26 cellular contexts compared by ENCODE assay signal in the genomic region with DNA sequence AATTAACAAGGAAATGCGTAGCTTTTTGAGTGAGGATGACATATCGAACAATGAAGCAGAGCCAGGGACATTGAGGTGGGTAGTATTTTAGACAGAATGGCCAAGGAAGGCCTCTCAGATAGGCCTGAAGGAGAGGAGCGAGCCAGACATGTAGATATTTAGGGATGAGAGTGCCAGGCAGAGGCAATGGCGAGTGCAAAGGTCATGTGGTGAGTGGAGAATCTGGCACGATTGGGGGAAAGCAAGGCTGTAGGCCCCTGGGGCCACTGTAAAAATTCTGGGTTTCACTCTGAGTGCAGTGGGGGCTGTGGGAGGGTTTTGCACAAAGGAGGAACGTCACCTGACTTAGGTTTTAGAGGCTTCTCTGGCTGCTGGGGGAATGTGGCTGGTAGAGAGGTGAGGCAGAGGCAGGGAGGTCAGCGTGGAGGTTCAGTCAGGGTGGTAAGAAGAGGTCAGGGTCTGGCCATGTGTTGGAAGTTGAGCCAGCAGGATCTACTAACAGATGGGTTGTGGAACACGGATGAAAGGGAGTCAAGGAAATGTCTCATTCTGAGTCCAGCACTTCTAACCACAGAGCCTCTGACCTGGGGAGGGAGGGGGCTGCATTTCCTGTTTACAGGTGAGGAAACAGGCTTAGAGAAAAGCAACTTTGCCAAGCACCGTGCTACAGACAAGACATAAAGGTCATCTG. TPM values are rescaled to one million over a fixed set of nuclear protein-coding genes. Genes with fewer than 3 reads are reported as not detected.
DNase-seq lines count a peak whose midpoint lies in the region; ATAC-seq and TF ChIP-seq lines count a peak whose summit lies in the region.
"Had no signal": no experiment of that assay in that cellular context is flagged by ENCODE, and none has a peak within 500 bp of the region (broad histone marks: within the 10 kb centered on the region; RNA-seq: fewer than 3 reads in every experiment).

No MANE protein-coding gene starts in this region.

- no peak overlapping the region for H2BK20ac ChIP-seq in H9 (ENCODE audit: low read depth, low read length, poor library complexity, severe bottlenecking)

- H3K27ac Mint-ChIP-seq in CD14-positive monocyte (peak overlapping the region in 5 of 7 donors; percentile 21 to 84 (median 41)), H9 (peak overlapping the region in 2 of 3 experiments; percentile 3 to 25; a peak in 1 of 7 replicates), chondrocyte (ENCODE audit: unreplicated experiment) (no peak overlapping the region)
- H3K27ac Mint-ChIP-seq: activated naive CD4-positive, alpha-beta T cell treated with anti-CD3 and anti-CD28 coated beads for 36 hours; natural killer cell treated with Interleukin-12 subunit alpha and Interleukin-12 subunit beta and Interleukin-15 and Interleukin-18, amount 100 ng/mL, for 72 hours; progenitor cell of endocrine pancreas; T-helper 1 cell treated with Interleukin-12 subunit alpha and Interleukin-12 subunit beta and Interleukin-4 antibody, amounts not matched to agents 30 μg/mL and 1 μg/mL, for 36 hours had no signal

- no peak overlapping the region for H2AFZ ChIP-seq in H9 (ENCODE audit: low read length)

- no peak overlapping the region for H3T11ph ChIP-seq in H9 (ENCODE audit: low read length)

- no peak overlapping the region for H3K27ac ChIP-seq in H9 (ENCODE audit: insufficient read length, low read depth, low read length)
- H3K27ac ChIP-seq: epithelial cell of prostate, foreskin keratinocyte, SJCRH30, VCaP had no signal

- H3K4ac ChIP-seq in H9 (ENCODE audit: low read depth, low read length), result no peak overlapping the region

- H4K91ac ChIP-seq in H9 (ENCODE audit: insufficient read length, low read depth, low read length), result no peak overlapping the region

- no peaks in the 10 kb centered on the region for H3K9me3 ChIP-seq in H9 (ENCODE audit: control insufficient read depth, low read depth, low read length)
- H3K9me3 ChIP-seq: BLaER1 treated with 17β-estradiol and CSF1 and Interleukin-3, amounts not matched to agents 10 nM and 100 nM; SJCRH30 had no signal

- no peak overlapping the region for H3K9ac ChIP-seq in H9 (ENCODE audit: extremely low read depth, insufficient read length, low read length)

- H3K36me3 Mint-ChIP-seq in CD14-positive monocyte, result peaks cover 85 to 87% of the 10 kb centered on the region in 2 donors
- H3K36me3 Mint-ChIP-seq in H9 (ENCODE audit: insufficient read depth in 1 of 3, low read depth in 3 of 3), result no peaks in the 10 kb centered on the region
- peaks cover 10% of the 10 kb centered on the region for H3K36me3 Mint-ChIP-seq in chondrocyte (ENCODE audit: low read depth)
- H3K36me3 Mint-ChIP-seq: natural killer cell treated with Interleukin-12 subunit alpha and Interleukin-12 subunit beta and Interleukin-15 and Interleukin-18, amount 100 ng/mL, for 72 hours had no signal

- DNase-seq in CD14-positive monocyte (ENCODE audit: low spot score) (no peak), H9 (no peak), amniotic epithelial cell (ENCODE audit: low read depth) (peak; percentile 46), left lobe of liver (ENCODE audit: low spot score) (no peak), chondrocyte (ENCODE audit: low spot score) (no peak), dedifferentiated amniotic fluid mesenchymal stem cell (ENCODE audit: extremely low spot score) (no peak)
- no peak for DNase-seq in activated effector memory CD4-positive, alpha-beta T cell treated with Interleukin-2 at 50 U/mL for 16 hours
- DNase-seq: activated CD4-positive, alpha-beta T cell treated with anti-CD3 and anti-CD28 coated beads, Interleukin-2, amount 50 U/mL, for 4 hours; activated naive CD4-positive, alpha-beta T cell treated with anti-CD3 and anti-CD28 coated beads for 36 hours; activated T-cell treated with anti-CD3 and anti-CD28 coated beads for 4 hours; foreskin keratinocyte; hippocampal formation; kidney; NCI-H146; NCI-H2171 treated with DMSO at 0.1 percent for 48 hours; OCI-M1; SJCRH30; small intestine; stimulated activated CD4-positive, alpha-beta T cell treated with anti-CD3 and anti-CD28 coated beads, Interleukin-4, amount 100 ng/mL, for 24 hours had no signal

- peaks cover 0 to 3% (median 0%) of the 10 kb centered on the region in 3 donors for H3K27me3 Mint-ChIP-seq in CD14-positive monocyte (ENCODE audit: low read depth in 3 of 3)
- H3K27me3 Mint-ChIP-seq in H9 (ENCODE audit: low read depth), result peaks cover 2% of the 10 kb centered on the region; the same call in 1 of the 2 replicates
- no peaks in the 10 kb centered on the region for H3K27me3 Mint-ChIP-seq in chondrocyte (ENCODE audit: low read depth)
- H3K27me3 Mint-ChIP-seq: progenitor cell of endocrine pancreas had no signal

- no peaks in the 10 kb centered on the region for H3K23me2 ChIP-seq in H9 (ENCODE audit: insufficient read length, low read depth, low read length, poor library complexity, severe bottlenecking)

- intact Hi-C loops in CD14-positive monocyte (cut with micrococcal nuclease), result no loop called here

- H2BK12ac ChIP-seq in H9 (ENCODE audit: insufficient read length, low read depth, low read length), result no peak overlapping the region

- TF ChIP-seq CTCF in CD14-positive monocyte (IDR thresholded peaks at IDR 0.05), result no peak
- no peak for TF ChIP-seq CTCF in H9 (conservative IDR thresholded peaks at IDR 0.05)
- no peak for TF ChIP-seq CTCF in chondrocyte (IDR thresholded peaks at IDR 0.05)

- H3K27me3 ChIP-seq in H9 (ENCODE audit: insufficient read depth, low read length), result no peaks in the 10 kb centered on the region
- H3K27me3 ChIP-seq: BLaER1 treated with 17β-estradiol and CSF1 and Interleukin-3, amounts not matched to agents 10 nM and 100 nM; foreskin keratinocyte had no signal

- H2AK5ac ChIP-seq in H9 (ENCODE audit: insufficient read length, low read length), result no peak overlapping the region

- ATAC-seq in left lobe of liver (peak; percentile 74), HG02938 (IDR thresholded peaks at IDR 0.05; ENCODE audit: unreplicated experiment) (no peak)
- ATAC-seq: foreskin keratinocyte had no signal

- no peak overlapping the region for H3K14ac ChIP-seq in H9 (ENCODE audit: insufficient read depth, low read length)

- H3K79me2 ChIP-seq in H9 (ENCODE audit: insufficient read depth, low read length), result no peaks in the 10 kb centered on the region

- no peak overlapping the region for H2BK120ac ChIP-seq in H9 (ENCODE audit: low read depth, low read length, poor library complexity, severe bottlenecking)

- no peak overlapping the region for H3K56ac ChIP-seq in H9 (ENCODE audit: insufficient read length, low read depth, low read length)

- H3K4me3 Mint-ChIP-seq in CD14-positive monocyte (no peak overlapping the region), H9 (no peak overlapping the region), chondrocyte (ENCODE audit: unreplicated experiment) (no peak overlapping the region)
- H3K4me3 Mint-ChIP-seq: activated naive CD4-positive, alpha-beta T cell treated with anti-CD3 and anti-CD28 coated beads for 36 hours; natural killer cell treated with Interleukin-12 subunit alpha and Interleukin-12 subunit beta and Interleukin-15 and Interleukin-18, amount 100 ng/mL, for 72 hours; T-helper 1 cell treated with Interleukin-12 subunit alpha and Interleukin-12 subunit beta and Interleukin-4 antibody, amounts not matched to agents 30 μg/mL and 1 μg/mL, for 36 hours had no signal

- no CpG with 5 or more reads among the region's 9 CpGs for WGBS in H9 (ENCODE audit: extremely low coverage, insufficient read length, low lambda C conversion rate)

- H4K20me1 ChIP-seq in H9 (ENCODE audit: control insufficient read depth, insufficient read depth, insufficient read length), result peaks cover 2% of the 10 kb centered on the region

- H3K79me1 ChIP-seq in H9 (ENCODE audit: insufficient read depth, low read depth, low read length, poor library complexity, severe bottlenecking), result no peaks in the 10 kb centered on the region

- no peak overlapping the region for H2BK5ac ChIP-seq in H9 (ENCODE audit: insufficient read length, low read length)

- no peak overlapping the region for H4K8ac ChIP-seq in H9 (replicated peaks; ENCODE audit: insufficient read length, low read depth, low read length)

- no peak overlapping the region for H3K23ac ChIP-seq in H9 (ENCODE audit: insufficient read length, low read depth, low read length)

- H3K4me1 ChIP-seq in H9 (ENCODE audit: insufficient read depth, low read length), result no peaks in the 10 kb centered on the region
- H3K4me1 ChIP-seq: SJCRH30 had no signal

- no peak overlapping the region for H4K5ac ChIP-seq in H9 (ENCODE audit: insufficient read length, low read depth, low read length)

- H3K9me3 Mint-ChIP-seq in CD14-positive monocyte (no peaks in the 10 kb centered on the region), H9 (no peaks in the 10 kb centered on the region; a peak in 1 of 5 replicates), chondrocyte (ENCODE audit: low read depth) (no peaks in the 10 kb centered on the region)
- H3K9me3 Mint-ChIP-seq: activated naive CD4-positive, alpha-beta T cell treated with anti-CD3 and anti-CD28 coated beads for 36 hours; natural killer cell treated with Interleukin-12 subunit alpha and Interleukin-12 subunit beta and Interleukin-15 and Interleukin-18, amount 100 ng/mL, for 72 hours; T-helper 1 cell treated with Interleukin-12 subunit alpha and Interleukin-12 subunit beta and Interleukin-4 antibody, amounts not matched to agents 30 μg/mL and 1 μg/mL, for 36 hours had no signal

- H3K4me1 Mint-ChIP-seq in CD14-positive monocyte (peaks cover 20% of the 10 kb centered on the region), H9 (peaks cover 15 to 18% of the 10 kb centered on the region in 2 experiments), chondrocyte (ENCODE audit: low read depth) (peaks cover 19% of the 10 kb centered on the region)

- H3K18ac ChIP-seq in H9 (ENCODE audit: insufficient read length, low read depth, low read length), result no peak overlapping the region

- H3K4me2 ChIP-seq in H9 (ENCODE audit: insufficient read depth, insufficient read length, low read length), result no peak overlapping the region

- no peak overlapping the region for H2BK15ac ChIP-seq in H9 (ENCODE audit: low read depth, low read length)

RNA-seq across cellular contexts. Expression of a gene that starts 11.3 kb away (rescaled TPM):
- polyA plus RNA-seq in CD14-positive monocyte, result 10 to 100 TPM; 28.4 to 58.3 TPM
- 5.8 and 6.0 TPM in 2 replicates for total RNA-seq in H9 (2021)
- total RNA-seq in left lobe of liver, result 35.9 TPM
- total RNA-seq in chondrocyte, result 16.2 to 25.6 TPM (median 24.9 TPM) in 3 replicates
